ENCODE assay signal across 20 cellular contexts in the genomic region with DNA sequence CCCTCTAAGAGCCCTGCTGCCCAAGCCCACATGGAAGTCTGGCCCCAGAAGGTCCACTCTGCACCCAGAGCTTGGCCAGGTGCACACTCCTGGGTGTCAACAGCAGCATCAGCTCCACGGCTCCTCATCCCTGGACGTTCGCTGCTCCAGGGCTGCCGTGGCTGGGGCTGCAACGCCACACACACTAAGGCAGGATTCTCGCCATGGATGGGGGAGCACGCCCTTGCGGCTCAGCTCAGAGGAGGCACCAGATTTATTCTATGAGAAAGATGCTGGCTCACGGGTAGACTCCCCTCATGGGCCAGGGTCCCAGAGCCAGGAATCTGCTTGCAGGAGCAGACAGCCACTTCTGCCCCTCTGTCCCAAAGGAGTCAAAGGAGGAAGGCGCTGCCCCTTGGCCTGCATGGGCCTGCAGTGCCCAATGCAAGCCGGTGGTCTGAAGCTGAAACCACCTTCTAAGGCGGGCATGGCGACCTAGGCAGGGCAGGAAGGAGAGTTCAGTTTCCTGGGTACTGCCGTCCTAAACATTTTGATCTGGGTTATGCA. TPM values are rescaled to one million over a fixed set of nuclear protein-coding genes. Genes with fewer than 3 reads are reported as not detected.
A peak's percentile ranks its signal among the peaks of the same experiment; 100 is the strongest.
DNase-seq lines count a peak whose midpoint lies in the region; ATAC-seq and TF ChIP-seq lines count a peak whose summit lies in the region.
"Had no signal": no experiment of that assay in that cellular context is flagged by ENCODE, and none has a peak within 500 bp of the region (broad histone marks: within the 10 kb centered on the region; RNA-seq: fewer than 3 reads in every experiment).

No MANE protein-coding gene starts in this region.

- H3K9me3 ChIP-seq in heart left ventricle = peaks cover 0 to 21% (median 4%) of the 10 kb centered on the region in 12 donors
- peaks cover 29% of the 10 kb centered on the region for H3K9me3 ChIP-seq in left ventricle myocardium inferior (replicated peaks)
- H3K9me3 ChIP-seq in mucosa of descending colon = no peaks in the 10 kb centered on the region
- peaks cover 3% of the 10 kb centered on the region for H3K9me3 ChIP-seq in aorta (ENCODE audit: control insufficient read depth, low read length)
- H3K9me3 ChIP-seq: BE2C, Peyer's patch had no signal

- TF ChIP-seq CTCF in heart left ventricle (IDR thresholded peaks at IDR 0.05) (no peak), left ventricle myocardium inferior (IDR thresholded peaks at IDR 0.05; ENCODE audit: borderline replicate concordance) (no peak), glutamatergic neuron (IDR thresholded peaks at IDR 0.05; ENCODE audit: partially characterized antibody, unreplicated experiment) (no peak), mucosa of descending colon (IDR thresholded peaks at IDR 0.05) (no peak), WTC11 (IDR thresholded peaks at IDR 0.05) (no peak), coronary artery (IDR thresholded peaks at IDR 0.05) (no peak)

- peak in 3 of 5 donors; percentile 5 to 53 (median 7) for DNase-seq in heart left ventricle
- no peak for DNase-seq in left ventricle myocardium inferior
- peak; percentile 8 for DNase-seq in glutamatergic neuron
- peak in 2 of 3 donors; percentile 1 to 15 for DNase-seq in mucosa of descending colon
- DNase-seq in aorta = peak; percentile 26 to 51
- DNase-seq in WTC11 (ENCODE audit: low spot score) = no peak
- no peak for DNase-seq in coronary artery (ENCODE audit: low spot score)
- DNase-seq: BE2C; CD4-positive, CD25-positive, alpha-beta regulatory T cell; H7; HFFc6; Kasumi-1; NCI-H1417; NCI-H1694 treated with DMSO at 0.1 percent for 48 hours; NCI-H2081 treated with DMSO at 0.1 percent for 48 hours; NCI-H2171 treated with DMSO at 0.1 percent for 48 hours; NCI-H524 treated with DMSO at 0.1 percent for 48 hours; NCI-H82 had no signal

- H3K4me1 Mint-ChIP-seq in glutamatergic neuron (ENCODE audit: low read depth, unreplicated experiment) (no peaks in the 10 kb centered on the region), WTC11 (0 out of 2 replicates have a peak, but pooled peaks cover 3% of the 10 kb centered on the region)

- 88 to 95% (median 92%) methylated on average over 5 to 14 of the region's 14 CpGs for WGBS in heart left ventricle, 4 donors
- 90 to 91% methylated on average over 14 of the region's 14 CpGs for whole genome bisulfite sequencing in aorta, 2 donors

- H3K4me3 ChIP-seq in heart left ventricle = no peak overlapping the region
- no peak overlapping the region for H3K4me3 ChIP-seq in left ventricle myocardium inferior
- H3K4me3 ChIP-seq in mucosa of descending colon = no peak overlapping the region
- H3K4me3 ChIP-seq in aorta (ENCODE audit: low read length in 2 of 2) = no peak overlapping the region
- H3K4me3 ChIP-seq in coronary artery = no peak overlapping the region
- H3K4me3 ChIP-seq: Peyer's patch had no signal

- peaks cover 13% of the 10 kb centered on the region for H3K9me3 Mint-ChIP-seq in glutamatergic neuron (ENCODE audit: unreplicated experiment)
- H3K9me3 Mint-ChIP-seq in WTC11 = peaks cover 22% of the 10 kb centered on the region

- POLR2A ChIA-PET in WTC11 (lab: Charles Lee) = no interaction called here

- H3K27me3 ChIP-seq in heart left ventricle (peaks cover 0 to 5% (median 0%) of the 10 kb centered on the region in 9 donors), left ventricle myocardium inferior (ENCODE audit: low read depth) (peaks cover 29% of the 10 kb centered on the region), aorta (ENCODE audit: control insufficient read depth in 1 of 2, insufficient read depth in 2 of 2, low read length in 1 of 2) (no peaks in the 10 kb centered on the region)
- H3K27me3 ChIP-seq: Peyer's patch had no signal

- no peak overlapping the region for H3K27ac ChIP-seq in heart left ventricle
- H3K27ac ChIP-seq in left ventricle myocardium inferior (replicated peaks) = no peak overlapping the region
- no peak overlapping the region for H3K27ac ChIP-seq in aorta (ENCODE audit: low read depth in 1 of 2, low read length in 2 of 2)
- H3K27ac ChIP-seq in coronary artery = no peak overlapping the region
- H3K27ac ChIP-seq: Peyer's patch had no signal

- no peaks in the 10 kb centered on the region for H3K4me1 ChIP-seq in heart left ventricle
- no peaks in the 10 kb centered on the region for H3K4me1 ChIP-seq in left ventricle myocardium inferior
- no peaks in the 10 kb centered on the region for H3K4me1 ChIP-seq in mucosa of descending colon (ENCODE audit: low read depth)
- no peaks in the 10 kb centered on the region for H3K4me1 ChIP-seq in aorta (ENCODE audit: control insufficient read depth in 1 of 2, insufficient read depth in 2 of 2, low read length in 2 of 2)
- H3K4me1 ChIP-seq: BE2C, Peyer's patch had no signal

- intact Hi-C loops in heart left ventricle (cut with DNase I) (loop anchor here in 2 of 10 donors (10.0 kb wide), 2 partner anchors 225 to 415 kb away; no protein-coding TSS in a partner anchor), left ventricle myocardium inferior (cut with micrococcal nuclease) (no loop called here), mucosa of descending colon (cut with DNase I, micrococcal nuclease) (no loop called here), aorta (cut with DNase I) (no loop called here)

- no peak for TF ChIP-seq POLR2A in heart left ventricle (IDR thresholded peaks at IDR 0.05)

- no peak for ATAC-seq in heart left ventricle
- no peak for ATAC-seq in mucosa of descending colon
- ATAC-seq in aorta (ENCODE audit: low FRiP score) = no peak
- no peak for ATAC-seq in WTC11

- H3K36me3 Mint-ChIP-seq in glutamatergic neuron (ENCODE audit: unreplicated experiment) (peaks cover 25% of the 10 kb centered on the region), WTC11 (peaks cover 11% of the 10 kb centered on the region)
- H3K36me3 Mint-ChIP-seq: CD4-positive, CD25-positive, alpha-beta regulatory T cell had no signal

- CTCF ChIA-PET in WTC11 (lab: Charles Lee) = no interaction called here

- H3K27me3 Mint-ChIP-seq in glutamatergic neuron (ENCODE audit: unreplicated experiment) (peaks cover 2% of the 10 kb centered on the region), WTC11 (ENCODE audit: low read depth) (no peaks in the 10 kb centered on the region)
- H3K27me3 Mint-ChIP-seq: CD4-positive, CD25-positive, alpha-beta regulatory T cell had no signal

- H3K4me3 Mint-ChIP-seq in glutamatergic neuron (ENCODE audit: unreplicated experiment) = no peak overlapping the region
- H3K4me3 Mint-ChIP-seq in WTC11 = no peak overlapping the region
- H3K4me3 Mint-ChIP-seq: CD4-positive, CD25-positive, alpha-beta regulatory T cell; HFFc6 had no signal

- H3K36me3 ChIP-seq in heart left ventricle (no peaks in the 10 kb centered on the region), left ventricle myocardium inferior (no peaks in the 10 kb centered on the region), mucosa of descending colon (ENCODE audit: low read depth) (no peaks in the 10 kb centered on the region), aorta (ENCODE audit: control insufficient read depth in 1 of 2, insufficient read depth in 2 of 2, low read length in 1 of 2) (no peaks in the 10 kb centered on the region)
- H3K36me3 ChIP-seq: BE2C, Peyer's patch had no signal

- H3K27ac Mint-ChIP-seq in glutamatergic neuron (ENCODE audit: unreplicated experiment) = no peak overlapping the region
- H3K27ac Mint-ChIP-seq in WTC11 = no peak overlapping the region
- H3K27ac Mint-ChIP-seq: CD4-positive, CD25-positive, alpha-beta regulatory T cell; HFFc6 had no signal

TF ChIP-seq in WTC11, 78 proteins besides CTCF, POLR2A, EP300 and RAD21:
- TF ChIP-seq, protein P1, sequence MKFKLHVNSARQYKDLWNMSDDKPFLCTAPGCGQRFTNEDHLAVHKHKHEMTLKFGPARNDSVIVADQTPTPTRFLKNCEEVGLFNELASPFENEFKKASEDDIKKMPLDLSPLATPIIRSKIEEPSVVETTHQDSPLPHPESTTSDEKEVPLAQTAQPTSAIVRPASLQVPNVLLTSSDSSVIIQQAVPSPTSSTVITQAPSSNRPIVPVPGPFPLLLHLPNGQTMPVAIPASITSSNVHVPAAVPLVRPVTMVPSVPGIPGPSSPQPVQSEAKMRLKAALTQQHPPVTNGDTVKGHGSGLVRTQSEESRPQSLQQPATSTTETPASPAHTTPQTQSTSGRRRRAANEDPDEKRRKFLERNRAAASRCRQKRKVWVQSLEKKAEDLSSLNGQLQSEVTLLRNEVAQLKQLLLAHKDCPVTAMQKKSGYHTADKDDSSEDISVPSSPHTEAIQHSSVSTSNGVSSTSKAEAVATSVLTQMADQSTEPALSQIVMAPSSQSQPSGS (CRISPR knock-in tag; IDR thresholded peaks at IDR 0.05; ENCODE audit: borderline replicate concordance, low read depth) = no peak

RNA-seq across cellular contexts. Expression of a gene that starts 42.1 kb away (rescaled TPM):
- 1 to 10 TPM in 5 of 9 donors, under 1 TPM in 4; 0.61 to 1.8 (median 1.1) TPM for total RNA-seq in heart left ventricle
- under 1 TPM; 0.62 to 0.65 TPM for polyA plus RNA-seq in heart left ventricle
- total RNA-seq in left ventricle myocardium inferior = 0.99 TPM
- 5.2 TPM for total RNA-seq in glutamatergic neuron (ENCODE audit: unreplicated experiment)
- 1 to 10 TPM in 1 of 3 donors, under 1 TPM in 1, not detected in 1; 0.78 to 1.0 TPM for total RNA-seq in mucosa of descending colon
- under 1 TPM in 1 of 2 donors, not detected in 1; 0.42 TPM for total RNA-seq in aorta
- polyA plus RNA-seq in aorta = not detected
- total RNA-seq in WTC11 (2021) = 2.9 to 3.4 TPM (median 3.3 TPM) in 3 replicates
- total RNA-seq: CD4-positive, CD25-positive, alpha-beta regulatory T cell; OCI-LY7; Peyer's patch had no signal
- polyA plus RNA-seq: CD4-positive, CD25-positive, alpha-beta regulatory T cell had no signal

Comparison
In these comparisons a context has a peak if more than half of its experiments do, and no peak if none do; other contexts are left out.
1. DNase-seq: peak in heart left ventricle (3 of 5), glutamatergic neuron (single experiment), mucosa of descending colon (2 of 3) and aorta (2 of 2); none in left ventricle myocardium inferior (single experiment), WTC11 (single experiment) and coronary artery (single experiment).